In the genomic region with DNA sequence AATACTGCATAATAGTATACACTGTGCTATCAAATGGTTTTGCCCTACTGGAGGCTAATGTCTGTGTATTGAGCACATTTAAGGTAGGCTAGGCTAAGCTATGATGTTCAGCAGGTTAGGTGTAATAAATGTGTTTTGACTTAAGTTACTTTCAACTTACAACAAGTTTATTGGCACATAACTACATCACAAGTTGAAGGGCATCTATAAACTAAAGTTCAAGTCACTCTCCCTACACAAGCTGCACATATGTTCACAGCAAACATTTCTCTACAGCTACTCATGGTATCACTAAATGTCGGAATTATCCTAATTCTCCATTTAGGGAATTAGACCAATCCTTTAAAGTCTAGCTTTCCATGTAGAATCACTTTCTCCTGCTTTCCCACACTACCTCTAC, we compare ENCODE assay signal across 26 cellular contexts.
"Had no signal": no experiment of that assay in that cellular context is flagged by ENCODE, and none has a peak within 500 bp of the region (broad histone marks: within the 10 kb centered on the region; RNA-seq: fewer than 3 reads in every experiment).

No MANE protein-coding gene starts in this region.

- FAIRE-seq: kidney had no signal

- H3K27ac Mint-ChIP-seq: dendritic cell treated with granulocyte-macrophage colony-stimulating factor and Interleukin-4, amounts not matched to agents 40 ng/mL and 50 ng/mL, for 4 days; endodermal cell; mesothelial cell of epicardium; naive thymus-derived CD4-positive, alpha-beta T cell; nephron; neural progenitor cell; progenitor cell of endocrine pancreas; stimulated activated memory B cell treated with anti-CD40 and anti-IgM and Interleukin-4, amounts not matched to agents 10 μg/mL and 1 μg/mL and 100 μg/mL, for 72 hours; type B pancreatic cell had no signal

- H3K4me1 Mint-ChIP-seq: endodermal cell, mesothelial cell of epicardium, neural progenitor cell had no signal

- ATAC-seq: esophagus mucosa; gastrocnemius medialis; left lung; naive thymus-derived CD4-positive, alpha-beta T cell; sciatic nerve; stimulated activated memory B cell treated with anti-CD40 and anti-IgM and Interleukin-4, amounts not matched to agents 10 μg/mL and 1 μg/mL and 100 μg/mL, for 72 hours; stimulated activated naive CD8-positive, alpha-beta T cell treated with anti-CD3 and anti-CD28 coated beads, Interleukin-15, Interleukin-2, amounts not matched to agents 100 U/mL and 50 U/mL, for 24 hours had no signal

- DNase-seq: colonic mucosa; effector CD8-positive, alpha-beta T cell; endodermal cell; foreskin fibroblast; gastrocnemius medialis; head of caudate nucleus; kidney; left lung; mesenchymal stem cell; naive thymus-derived CD4-positive, alpha-beta T cell; stimulated activated CD4-positive, alpha-beta T cell treated with anti-CD3 and anti-CD28 coated beads, Interleukin-12 subunit alpha, Interleukin-12 subunit beta, amount 100 ng/mL, for 4 hours; stimulated activated CD4-positive, alpha-beta T cell treated with anti-CD3 and anti-CD28 coated beads, Interleukin-1b, Interleukin-23, amount 100 ng/mL, for 48 hours; stimulated activated CD4-positive, alpha-beta T cell treated with anti-CD3 and anti-CD28 coated beads, Interleukin-4, amount 100 ng/mL, for 24 hours; stimulated activated naive CD8-positive, alpha-beta T cell treated with anti-CD3 and anti-CD28 coated beads, Interleukin-15, Interleukin-2, amounts not matched to agents 100 U/mL and 50 U/mL, for 24 hours; substantia nigra; testis; tibial artery had no signal

- H3K9me3 Mint-ChIP-seq: dendritic cell treated with granulocyte-macrophage colony-stimulating factor and Interleukin-4, amounts not matched to agents 40 ng/mL and 50 ng/mL, for 4 days; endodermal cell; nephron; stimulated activated memory B cell treated with anti-CD40 and anti-IgM and Interleukin-4, amounts not matched to agents 10 μg/mL and 1 μg/mL and 100 μg/mL, for 72 hours; type B pancreatic cell had no signal

- H3K4me3 Mint-ChIP-seq: dendritic cell treated with granulocyte-macrophage colony-stimulating factor and Interleukin-4, amounts not matched to agents 40 ng/mL and 50 ng/mL, for 4 days; endodermal cell; mesothelial cell of epicardium; nephron; neural progenitor cell; stimulated activated memory B cell treated with anti-CD40 and anti-IgM and Interleukin-4, amounts not matched to agents 10 μg/mL and 1 μg/mL and 100 μg/mL, for 72 hours; type B pancreatic cell had no signal

- H3K27me3 Mint-ChIP-seq: dendritic cell treated with granulocyte-macrophage colony-stimulating factor and Interleukin-4, amounts not matched to agents 40 ng/mL and 50 ng/mL, for 4 days; naive thymus-derived CD4-positive, alpha-beta T cell; progenitor cell of endocrine pancreas; stimulated activated memory B cell treated with anti-CD40 and anti-IgM and Interleukin-4, amounts not matched to agents 10 μg/mL and 1 μg/mL and 100 μg/mL, for 72 hours; type B pancreatic cell had no signal
